14 cellular contexts compared by ENCODE assay signal in genomic region chr6:63458480-63459115, GRCh38.
DNase-seq lines count a peak whose midpoint lies in the region; ATAC-seq and TF ChIP-seq lines count a peak whose summit lies in the region.
"Had no signal": no experiment of that assay in that cellular context is flagged by ENCODE, and none has a peak within 500 bp of the region (broad histone marks: within the 10 kb centered on the region; RNA-seq: fewer than 3 reads in every experiment).

No MANE protein-coding gene starts in this region.

- H3K4me1 ChIP-seq in MM.1S (ENCODE audit: low read length) (no peaks in the 10 kb centered on the region), mucosa of rectum (ENCODE audit: control insufficient read depth in 2 of 2, insufficient read depth in 2 of 2, low read length in 2 of 2) (peaks cover 3 to 4% of the 10 kb centered on the region in 2 donors), heart right ventricle (no peaks in the 10 kb centered on the region)
- H3K4me1 ChIP-seq: gastrocnemius medialis had no signal

- H3K27me3 ChIP-seq in MM.1S (replicated peaks; ENCODE audit: insufficient read depth, low read length) (no peaks in the 10 kb centered on the region), mucosa of rectum (ENCODE audit: control insufficient read depth in 2 of 2, insufficient read depth in 2 of 2, low read length in 2 of 2) (no peaks in the 10 kb centered on the region), heart right ventricle (no peaks in the 10 kb centered on the region)
- H3K27me3 ChIP-seq: BLaER1 treated with 17β-estradiol and CSF1 and Interleukin-3, amounts not matched to agents 10 nM and 100 nM; gastrocnemius medialis had no signal

- H3K36me3 ChIP-seq in MM.1S (replicated peaks; ENCODE audit: insufficient read depth, low read length) (no peaks in the 10 kb centered on the region), mucosa of rectum (ENCODE audit: control insufficient read depth in 2 of 2, insufficient read depth in 2 of 2, low read length in 2 of 2) (no peaks in the 10 kb centered on the region), heart right ventricle (no peaks in the 10 kb centered on the region)
- H3K36me3 ChIP-seq: BLaER1 treated with 17β-estradiol and CSF1 and Interleukin-3, amounts not matched to agents 10 nM and 100 nM; gastrocnemius medialis had no signal

- H3K9ac ChIP-seq in MM.1S (ENCODE audit: low read length) (no peak overlapping the region), mucosa of rectum (ENCODE audit: low read depth in 1 of 2, low read length in 2 of 2) (peak overlapping the region in 1 of 2 donors; percentile 60)
- H3K9ac ChIP-seq: BLaER1 treated with 17β-estradiol and CSF1 and Interleukin-3, amounts not matched to agents 10 nM and 100 nM had no signal

- H2AFZ ChIP-seq in MM.1S (ENCODE audit: low read length): no peak overlapping the region

- ATAC-seq in GM18867 (IDR thresholded peaks at IDR 0.05; ENCODE audit: unreplicated experiment): peak; percentile 93
- ATAC-seq in HG02610 (IDR thresholded peaks at IDR 0.05; ENCODE audit: unreplicated experiment): peak; percentile 66
- ATAC-seq in GM18519 (IDR thresholded peaks at IDR 0.05; ENCODE audit: low FRiP score, unreplicated experiment): no peak
- ATAC-seq in heart right ventricle: no peak
- ATAC-seq in HG03280 (IDR thresholded peaks at IDR 0.05; ENCODE audit: unreplicated experiment): no peak
- ATAC-seq: gastrocnemius medialis, T-cell had no signal

- H3K27ac ChIP-seq in MM.1S (ENCODE audit: low read length) (no peak overlapping the region), mucosa of rectum (ENCODE audit: low read depth in 2 of 2, low read length in 2 of 2) (peak overlapping the region; percentile 81 to 82), heart right ventricle (no peak overlapping the region)
- H3K27ac ChIP-seq: BLaER1 treated with 17β-estradiol and CSF1 and Interleukin-3, amounts not matched to agents 10 nM and 100 nM; gastrocnemius medialis had no signal

- no peaks in the 10 kb centered on the region for H4K20me1 ChIP-seq in MM.1S (ENCODE audit: insufficient read depth, low read length)
- H4K20me1 ChIP-seq: BLaER1 treated with 17β-estradiol and CSF1 and Interleukin-3, amounts not matched to agents 10 nM and 100 nM had no signal

- no peaks in the 10 kb centered on the region for H3F3A ChIP-seq in MM.1S (ENCODE audit: insufficient read depth, low read length)

- WGBS in heart right ventricle, 2 donors: 84 to 87% methylated on average over 6 of the region's 6 CpGs

- no peak for TF ChIP-seq CTCF in MM.1S (IDR thresholded peaks at IDR 0.05; ENCODE audit: low read length)
- TF ChIP-seq CTCF in heart right ventricle (IDR thresholded peaks at IDR 0.05): no peak

- H3K9me2 ChIP-seq in MM.1S (replicated peaks; ENCODE audit: insufficient read depth, low read length): no peaks in the 10 kb centered on the region

- peak; percentile 28 for DNase-seq in MM.1S
- DNase-seq in heart right ventricle: no peak
- no peak for DNase-seq in NCI-H187 treated with DMSO at 0.1 percent for 48 hours (lab: John Stamatoyannopoulos, UW)
- DNase-seq: activated CD4-positive, alpha-beta T cell treated with anti-CD3 and anti-CD28 coated beads, Interleukin-2, amount 50 U/mL, for 48 hours; activated naive CD4-positive, alpha-beta T cell; gastrocnemius medialis; mesendoderm; T-cell had no signal

- intact Hi-C loops in heart right ventricle (cut with DNase I): no loop called here

- no peaks in the 10 kb centered on the region for H3K79me2 ChIP-seq in MM.1S (ENCODE audit: low read length)

- no peak overlapping the region for H3K4me3 ChIP-seq in MM.1S (ENCODE audit: low read length)
- peak overlapping the region in 1 of 2 donors; percentile 53 for H3K4me3 ChIP-seq in mucosa of rectum (ENCODE audit: low read length in 2 of 2)
- no peak overlapping the region for H3K4me3 ChIP-seq in heart right ventricle
- H3K4me3 ChIP-seq: BLaER1 treated with 17β-estradiol and CSF1 and Interleukin-3, amounts not matched to agents 10 nM and 100 nM; gastrocnemius medialis had no signal

- H3K4me2 ChIP-seq in MM.1S (ENCODE audit: low read depth, low read length): no peak overlapping the region
- H3K4me2 ChIP-seq: BLaER1 treated with 17β-estradiol and CSF1 and Interleukin-3, amounts not matched to agents 10 nM and 100 nM had no signal

- H3K9me3 ChIP-seq in MM.1S (replicated peaks; ENCODE audit: insufficient read depth, low read length): no peaks in the 10 kb centered on the region
- H3K9me3 ChIP-seq in mucosa of rectum (ENCODE audit: control insufficient read depth in 2 of 2, low read length in 2 of 2): no peaks in the 10 kb centered on the region
- no peaks in the 10 kb centered on the region for H3K9me3 ChIP-seq in heart right ventricle
- H3K9me3 ChIP-seq: BLaER1 treated with 17β-estradiol and CSF1 and Interleukin-3, amounts not matched to agents 10 nM and 100 nM; gastrocnemius medialis had no signal

Comparison
In these comparisons a context has a peak if more than half of its experiments do, and no peak if none do; other contexts are left out.
1. ATAC-seq: peak in GM18867 (single experiment) and HG02610 (single experiment); none in GM18519 (single experiment), heart right ventricle (0 of 8) and HG03280 (single experiment).
2. H3K27ac ChIP-seq: peak in mucosa of rectum (2 of 2); none in MM.1S (single experiment) and heart right ventricle (0 of 10).